Comparison of ENCODE assay signal across 6 cellular contexts in the genomic region with DNA sequence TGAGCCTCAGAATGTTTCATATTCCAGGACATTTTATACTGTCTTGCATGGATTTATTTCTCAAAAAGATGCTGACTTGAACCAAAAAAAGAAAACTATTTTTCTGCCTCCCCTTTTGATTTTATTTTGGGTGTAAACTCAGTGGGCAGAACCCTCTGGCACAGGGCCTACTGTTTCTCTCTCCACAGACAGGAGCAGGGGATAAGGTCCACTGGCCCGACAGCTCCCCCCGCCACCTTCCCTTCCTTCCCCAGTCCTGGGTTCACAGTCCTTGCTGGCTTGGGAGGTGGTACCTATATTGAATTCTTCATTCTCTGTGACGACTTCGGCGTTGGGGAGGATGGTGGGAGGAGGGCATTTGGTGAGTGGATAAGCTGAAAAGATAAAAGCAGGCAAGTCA.
"Had no signal": no experiment of that assay in that cellular context is flagged by ENCODE, and none has a peak within 500 bp of the region (broad histone marks: within the 10 kb centered on the region; RNA-seq: fewer than 3 reads in every experiment).

No MANE protein-coding gene starts in this region.

- H3K4me2 ChIP-seq: KMS-11 had no signal

- DNase-seq: GOT3, H7, KBM-7 had no signal

- H3K36me3 ChIP-seq: HAP-1 had no signal

- H3K4me3 ChIP-seq: HAP-1 had no signal

- H3K9me3 ChIP-seq: HAP-1 had no signal

- H3K4me1 ChIP-seq: HAP-1 had no signal

- H3K9ac ChIP-seq: KMS-11 had no signal

- H3K27ac ChIP-seq: HL-60, KMS-11 had no signal
